Comparison of ENCODE assay signal across 8 cellular contexts in genomic region chr10:12129222-12130111, GRCh38. TPM values are rescaled to one million over a fixed set of nuclear protein-coding genes. Genes with fewer than 3 reads are reported as not detected.
DNase-seq lines count a peak whose midpoint lies in the region; ATAC-seq and TF ChIP-seq lines count a peak whose summit lies in the region.

Gene SEC61A2, plus strand, starts transcription at chr10:12129677. Its CDS starts 111 bp downstream, at chr10:12129788.

- no peaks in the 10 kb centered on the region for H3K9me3 ChIP-seq in duodenal mucosa (ENCODE audit: control insufficient read depth in 1 of 2, low read length in 2 of 2)
- H3K9me3 ChIP-seq in lung (ENCODE audit: control insufficient read depth in 2 of 2, insufficient read depth in 1 of 2, low read length in 1 of 2) = no peaks in the 10 kb centered on the region

- peaks cover 19% of the 10 kb centered on the region for H3K36me3 Mint-ChIP-seq in activated CD4-positive, alpha-beta memory T cell treated with anti-CD3 and anti-CD28 coated beads, Interleukin-2, amount 10 ng/mL, durations not matched to agents 7 days and 5 days (ENCODE audit: low read depth)

- WGBS in lung, 2 donors = 0 to 1% methylated on average over 70 to 108 of the region's 108 CpGs

- H3K4me3 Mint-ChIP-seq in activated CD4-positive, alpha-beta memory T cell treated with anti-CD3 and anti-CD28 coated beads, Interleukin-2, amount 10 ng/mL, durations not matched to agents 7 days and 5 days = peak within 1 kb of the TSS; percentile 80

- H3K4me3 ChIP-seq in duodenal mucosa (ENCODE audit: low read depth in 1 of 2, low read length in 2 of 2) = peak within 1 kb of the TSS; percentile 77 to 86
- peak within 1 kb of the TSS; percentile 92 for H3K4me3 ChIP-seq in lung

- TF ChIP-seq CTCF in lung (IDR thresholded peaks at IDR 0.05; ENCODE audit: control extremely low read depth, extremely low read depth) = no peak

- ATAC-seq in GM19395 (IDR thresholded peaks at IDR 0.05; ENCODE audit: unreplicated experiment) (peak; percentile 81), HG03558 (IDR thresholded peaks at IDR 0.05; ENCODE audit: extremely low read depth, unreplicated experiment) (peak; percentile 73), lung (ENCODE audit: insufficient read depth, low FRiP score) (peak; percentile 98)

- peak within 1 kb of the TSS; percentile 80 for H3K27ac Mint-ChIP-seq in activated CD4-positive, alpha-beta memory T cell treated with anti-CD3 and anti-CD28 coated beads, Interleukin-2, amount 10 ng/mL, durations not matched to agents 7 days and 5 days

- no peaks in the 10 kb centered on the region for H3K27me3 ChIP-seq in duodenal mucosa (ENCODE audit: control insufficient read depth in 1 of 2, insufficient read depth in 2 of 2, low read length in 2 of 2)
- H3K27me3 ChIP-seq in lung (ENCODE audit: control insufficient read depth, insufficient read depth) = no peaks in the 10 kb centered on the region

- H3K4me1 Mint-ChIP-seq in activated CD4-positive, alpha-beta memory T cell treated with anti-CD3 and anti-CD28 coated beads, Interleukin-2, amount 10 ng/mL, durations not matched to agents 7 days and 5 days = peaks cover 36% of the 10 kb centered on the region

- POLR2A ChIA-PET in activated CD4-positive, alpha-beta memory T cell treated with anti-CD3 and anti-CD28 coated beads, Interleukin-2, amount 10 ng/mL, durations not matched to agents 7 days and 5 days (lab: Charles Lee) = interaction anchor here (0.7 to 1.4 kb wide), 7 partner anchors 8 to 87 kb away, joined by 3 to 7 read pairs (median 3); partner anchors contain the start of genes CDC123, NUDT5 and UPF2

- H3K36me3 ChIP-seq in duodenal mucosa (ENCODE audit: control insufficient read depth in 1 of 2, insufficient read depth in 2 of 2, low read length in 2 of 2) = peaks cover 0 to 3% of the 10 kb centered on the region in 2 donors
- no peaks in the 10 kb centered on the region for H3K36me3 ChIP-seq in lung (ENCODE audit: control insufficient read depth in 2 of 2, insufficient read depth in 2 of 2, low read length in 2 of 2)

- DNase-seq in CD1c-positive myeloid dendritic cell (ENCODE audit: extremely low spot score) (peak; percentile 99), NCI-H82 (lab: John Stamatoyannopoulos, UW) (peak; percentile 91), lung (ENCODE audit: low spot score) (peak; percentile 96)
- peak; percentile 98 for DNase-seq in activated CD4-positive, alpha-beta memory T cell treated with anti-CD3 and anti-CD28 coated beads, Interleukin-2, amount 10 ng/mL, durations not matched to agents 7 days and 5 days
- peak; percentile 93 to 97 (median 96) for DNase-seq in stimulated activated CD4-positive, alpha-beta T cell treated with anti-CD3 and anti-CD28 coated beads, TNF-alpha, amount 100 ng/mL, for 24 hours (ENCODE audit: low read depth in 3 of 3)

- peaks cover 4 to 5% of the 10 kb centered on the region in 2 donors for H3K4me1 ChIP-seq in duodenal mucosa (ENCODE audit: control insufficient read depth in 1 of 2, insufficient read depth in 2 of 2, low read length in 2 of 2)
- H3K4me1 ChIP-seq in lung (ENCODE audit: control insufficient read depth in 2 of 2, insufficient read depth in 2 of 2, low read length in 2 of 2) = peaks cover 1 to 4% of the 10 kb centered on the region in 2 donors

- H3K27ac ChIP-seq in duodenal mucosa (ENCODE audit: low read depth, low read length) (peak within 1 kb of the TSS; percentile 93), lung (ENCODE audit: low read depth in 1 of 2, low read length in 1 of 2) (peak within 1 kb of the TSS; percentile 92 to 99)

- no peaks in the 10 kb centered on the region for H3K27me3 Mint-ChIP-seq in activated CD4-positive, alpha-beta memory T cell treated with anti-CD3 and anti-CD28 coated beads, Interleukin-2, amount 10 ng/mL, durations not matched to agents 7 days and 5 days

- no peaks in the 10 kb centered on the region for H3K9me3 Mint-ChIP-seq in activated CD4-positive, alpha-beta memory T cell treated with anti-CD3 and anti-CD28 coated beads, Interleukin-2, amount 10 ng/mL, durations not matched to agents 7 days and 5 days

- CTCF ChIA-PET in activated CD4-positive, alpha-beta memory T cell treated with anti-CD3 and anti-CD28 coated beads, Interleukin-2, amount 10 ng/mL, durations not matched to agents 7 days and 5 days (lab: Charles Lee) = interaction anchor here (1.0 to 1.3 kb wide), 3 partner anchors 11 to 86 kb away, joined by 3 to 4 read pairs (median 3); partner anchors contain the start of genes DHTKD1 and UPF2

- H3K9ac ChIP-seq in duodenal mucosa (ENCODE audit: low read depth in 1 of 2, low read length in 2 of 2) = peak within 1 kb of the TSS; percentile 78 to 87

RNA-seq across cellular contexts. Expression of gene SEC61A2, which starts in this region (rescaled TPM):
- total RNA-seq in activated CD4-positive, alpha-beta memory T cell treated with anti-CD3 and anti-CD28 coated beads, Interleukin-2, amount 10 ng/mL, durations not matched to agents 7 days and 5 days = 10 to 100 TPM; 11.7 to 12.8 TPM
- total RNA-seq in lung = 10 to 100 TPM in 1 of 2 donors, 1 to 10 TPM in 1; 7.9 to 17.5 TPM
- polyA plus RNA-seq in lung = 1 to 10 TPM; 2.8 to 4.8 TPM

Comparison
In these comparisons a context has a peak if more than half of its experiments do, and no peak if none do; other contexts are left out.
1. Peak in every context shown above with its lines: DNase-seq, ATAC-seq, H3K4me3 ChIP-seq and H3K27ac ChIP-seq.